Comparison of ENCODE assay signal across 12 cellular contexts in the genomic region with DNA sequence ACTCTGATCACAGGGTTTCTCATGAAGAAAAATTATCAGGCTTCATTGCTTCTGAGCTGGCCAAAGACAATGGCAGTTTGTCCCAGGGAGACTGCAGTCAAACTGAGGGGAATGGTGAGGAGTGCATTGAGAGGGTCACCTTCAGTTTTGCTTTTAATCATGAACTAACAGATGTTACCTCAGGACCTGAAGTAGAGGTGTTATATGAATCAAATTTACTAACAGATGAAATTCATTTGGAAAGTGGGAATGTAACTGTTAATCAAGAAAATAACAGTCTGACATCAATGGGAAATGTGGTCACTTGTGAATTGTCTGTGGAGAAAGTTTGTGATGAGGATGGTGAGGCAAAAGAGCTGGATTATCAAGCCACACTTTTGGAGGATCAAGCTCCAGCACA.
A peak's percentile ranks its signal among the peaks of the same experiment; 100 is the strongest.
DNase-seq lines count a peak whose midpoint lies in the region; ATAC-seq, FAIRE-seq and TF ChIP-seq lines count a peak whose summit lies in the region.
"Had no signal": no experiment of that assay in that cellular context is flagged by ENCODE, and none has a peak within 500 bp of the region (broad histone marks: within the 10 kb centered on the region; RNA-seq: fewer than 3 reads in every experiment).

No MANE protein-coding gene starts in this region.

- TF ChIP-seq POLR2A in K562 (conservative IDR thresholded peaks at IDR 0.05) = no peak
- TF ChIP-seq POLR2A in thyroid gland (IDR thresholded peaks at IDR 0.05) = no peak
- no peak for TF ChIP-seq POLR2A in stomach (IDR thresholded peaks at IDR 0.05)

- POLR2A ChIA-PET in K562 (lab: Yijun Ruan, JAX) = interaction anchor here (0.7 to 5.9 kb wide), 6 partner anchors 12 to 143 kb away, joined by 3 to 42 read pairs (median 4); no protein-coding TSS in a partner anchor

- DNase-seq in heart right ventricle (no peak), Right ventricle myocardium inferior (ENCODE audit: missing footprints) (no peak), K562 (ENCODE audit: extremely low read depth in 1 of 4, low spot score in 3 of 4) (no peak), mesenchymal stem cell (no peak), thyroid gland (no peak), stomach (no peak)
- DNase-seq: activated effector memory CD4-positive, alpha-beta T cell treated with anti-CD3 and anti-CD28 coated beads, Interleukin-2, amount 50 U/mL, for 16 hours; NCI-H2227 treated with DMSO at 0.1 percent for 48 hours; SHP77 had no signal

- no peak for TF ChIP-seq EP300 in K562 (IDR thresholded peaks at IDR 0.05; ENCODE audit: low read length)
- no peak for TF ChIP-seq EP300 in stomach (IDR thresholded peaks at IDR 0.05)

- no peaks in the 10 kb centered on the region for H3K79me1 ChIP-seq in mesenchymal stem cell (replicated peaks; ENCODE audit: low read length, poor library complexity, severe bottlenecking)

- no peak overlapping the region for H4K8ac ChIP-seq in mesenchymal stem cell (ENCODE audit: low read length)

- no peak overlapping the region for H4K91ac ChIP-seq in mesenchymal stem cell (ENCODE audit: low read length)

- H3K79me2 ChIP-seq in K562 (ENCODE audit: control insufficient read depth, insufficient read depth, low read length) = peaks cover 74% of the 10 kb centered on the region

- H3K4me2 ChIP-seq in K562 (ENCODE audit: insufficient read depth, low read length) (no peak overlapping the region), mesenchymal stem cell (ENCODE audit: low read length, poor library complexity, severe bottlenecking) (peak overlapping the region; percentile 49)

- peak overlapping the region in 2 of 10 donors; percentile 96 to 98 for H3K27ac ChIP-seq in heart right ventricle
- H3K27ac ChIP-seq in K562 (ENCODE audit: extremely low read depth, low read depth, low read length) = no peak overlapping the region
- H3K27ac ChIP-seq in mesenchymal stem cell (ENCODE audit: low read length, poor library complexity, severe bottlenecking) = peak overlapping the region; percentile 90
- H3K27ac ChIP-seq in thyroid gland = peak overlapping the region in 2 of 3 donors; percentile 24 to 95
- H3K27ac ChIP-seq in stomach = peak overlapping the region in 2 of 5 donors; percentile 51 to 95
- H3K27ac ChIP-seq: parathyroid adenoma had no signal

- no peak overlapping the region for H2BK5ac ChIP-seq in mesenchymal stem cell (ENCODE audit: low read depth, low read length, poor library complexity, severe bottlenecking)

- H3K4me3 ChIP-seq in heart right ventricle = peak overlapping the region in 7 of 10 donors; percentile 25 to 95 (median 89)
- no peak overlapping the region for H3K4me3 ChIP-seq in K562
- H3K4me3 ChIP-seq in mesenchymal stem cell (ENCODE audit: insufficient read depth in 1 of 2, low read depth in 1 of 2, low read length in 2 of 2) = peak overlapping the region; percentile 14 to 83
- no peak overlapping the region for H3K4me3 ChIP-seq in thyroid gland (replicated peaks in 1 of 3)
- H3K4me3 ChIP-seq in stomach = peak overlapping the region in 1 of 4 donors; percentile 63

- H2BK120ac ChIP-seq in mesenchymal stem cell (ENCODE audit: low read depth, low read length) = no peak overlapping the region

- no peak for TF ChIP-seq RAD21 in K562 (CRISPR knock-in tag; conservative IDR thresholded peaks at IDR 0.05 in 1 of 2, IDR thresholded peaks at IDR 0.05 in 1 of 2)

- no peak overlapping the region for H2BK12ac ChIP-seq in mesenchymal stem cell (ENCODE audit: low read length in 2 of 2)

- H3K9me3 ChIP-seq in heart right ventricle (no peaks in the 10 kb centered on the region), K562 (replicated peaks; ENCODE audit: control insufficient read depth, insufficient read depth, low read depth, low read length) (no peaks in the 10 kb centered on the region), mesenchymal stem cell (ENCODE audit: control insufficient read depth, low read length) (no peaks in the 10 kb centered on the region), thyroid gland (no peaks in the 10 kb centered on the region), stomach (no peaks in the 10 kb centered on the region)

- no peak overlapping the region for H3K18ac ChIP-seq in mesenchymal stem cell (ENCODE audit: low read depth in 1 of 2, low read length in 2 of 2)

- H3K23ac ChIP-seq in mesenchymal stem cell (ENCODE audit: low read length in 2 of 2) = no peak overlapping the region

- TF ChIP-seq CTCF in heart right ventricle (IDR thresholded peaks at IDR 0.05) = no peak
- no peak for TF ChIP-seq CTCF in K562 (IDR thresholded peaks at IDR 0.05 in 2 of 3, conservative IDR thresholded peaks at IDR 0.05 in 1 of 3; ENCODE audit: insufficient read depth in 2 of 3, low read depth in 1 of 3, low read length in 3 of 3)
- no peak for TF ChIP-seq CTCF in thyroid gland (IDR thresholded peaks at IDR 0.05)
- TF ChIP-seq CTCF in stomach (IDR thresholded peaks at IDR 0.05) = no peak

- H3K27me3 ChIP-seq in heart right ventricle (no peaks in the 10 kb centered on the region), K562 (ENCODE audit: control insufficient read depth in 2 of 2, insufficient read depth in 2 of 2, low read length in 2 of 2) (no peaks in the 10 kb centered on the region), mesenchymal stem cell (ENCODE audit: control insufficient read depth in 1 of 2, insufficient read depth in 1 of 2, low read length in 2 of 2) (no peaks in the 10 kb centered on the region), thyroid gland (no peaks in the 10 kb centered on the region), stomach (no peaks in the 10 kb centered on the region)

- FAIRE-seq in K562 (lab: Jason Lieb, UNC) = no peak

- H3K9ac ChIP-seq in K562 (ENCODE audit: insufficient read depth in 1 of 2, low read depth in 2 of 2, low read length in 2 of 2) (peak overlapping the region; percentile 22 to 82; a peak in 2 of 4 replicates), mesenchymal stem cell (ENCODE audit: low read length) (peak overlapping the region; percentile 91)
- H3K9ac ChIP-seq: parathyroid adenoma had no signal

- BruUV-seq in K562 (replicated peaks; lab: Mats Ljungman, UMichigan) = no TSS peak

- H2BK15ac ChIP-seq in mesenchymal stem cell (ENCODE audit: low read depth, poor library complexity, severe bottlenecking) = no peak overlapping the region

- intact Hi-C loops in heart right ventricle (cut with DNase I) (loop anchor here in 4 of 10 donors (5.0 to 10.0 kb wide), 4 partner anchors 35 to 55 kb away; no protein-coding TSS in a partner anchor), Right ventricle myocardium inferior (cut with DNase I) (no loop called here), K562 (cut with micrococcal nuclease) (loop anchor here (5.0 to 10.0 kb wide), 2 partner anchors 35 to 307 kb away; no protein-coding TSS in a partner anchor), thyroid gland (cut with DNase I) (no loop called here), stomach (cut with DNase I; ENCODE audit: low total_unique reads) (no loop called here)

- CTCF ChIA-PET in K562 (lab: Yijun Ruan, JAX; ENCODE audit: low intra/inter-chr PET ratio) = no interaction called here

- no peak overlapping the region for H2AK5ac ChIP-seq in mesenchymal stem cell (ENCODE audit: low read length, severe bottlenecking)

- H3K14ac ChIP-seq in mesenchymal stem cell (ENCODE audit: low read length in 2 of 2) = no peak overlapping the region

- peaks cover 14% of the 10 kb centered on the region for H4K20me1 ChIP-seq in K562 (replicated peaks; ENCODE audit: control insufficient read depth, insufficient read depth, low read length)

- H3K36me3 ChIP-seq in heart right ventricle (peaks cover 0 to 40% (median 0%) of the 10 kb centered on the region in 9 donors), K562 (ENCODE audit: control insufficient read depth, insufficient read depth, low read length) (peaks cover 50% of the 10 kb centered on the region), mesenchymal stem cell (ENCODE audit: control insufficient read depth in 1 of 2, insufficient read depth in 2 of 2, low read depth in 1 of 2, low read length in 2 of 2) (peaks cover 15 to 37% of the 10 kb centered on the region in 2 experiments), thyroid gland (no peaks in the 10 kb centered on the region), stomach (peaks cover 3 to 21% (median 14%) of the 10 kb centered on the region in 4 donors)

- H3K4ac ChIP-seq in mesenchymal stem cell (ENCODE audit: low read depth in 1 of 2, low read length in 2 of 2) = no peak overlapping the region

- H2AFZ ChIP-seq in K562 (ENCODE audit: low read depth, low read length) = no peak overlapping the region
- no peak overlapping the region for H2AFZ ChIP-seq in mesenchymal stem cell (ENCODE audit: low read depth, low read length)
- H2AFZ ChIP-seq: parathyroid adenoma had no signal

- H3K4me1 ChIP-seq in heart right ventricle (peaks cover 27 to 86% (median 77%) of the 10 kb centered on the region in 9 donors), K562 (replicated peaks in 1 of 2; ENCODE audit: control insufficient read depth in 2 of 2, insufficient read depth in 2 of 2, low read length in 2 of 2) (peaks cover 25 to 32% of the 10 kb centered on the region in 2 experiments; a peak in 4 of 5 replicates), mesenchymal stem cell (ENCODE audit: control insufficient read depth, insufficient read depth, low read depth, low read length) (peaks cover 14% of the 10 kb centered on the region), thyroid gland (peaks cover 72 to 82% of the 10 kb centered on the region in 2 donors), stomach (peaks cover 55 to 89% (median 72%) of the 10 kb centered on the region in 4 donors)

- no peaks in the 10 kb centered on the region for H3K9me1 ChIP-seq in K562 (ENCODE audit: control insufficient read depth, insufficient read depth, low read length)

- no peak for ATAC-seq in heart right ventricle
- ATAC-seq in Right ventricle myocardium inferior = no peak
- no peak for ATAC-seq in K562
- ATAC-seq in HG03457 (IDR thresholded peaks at IDR 0.05; ENCODE audit: unreplicated experiment) = no peak
- ATAC-seq in HG02870 (IDR thresholded peaks at IDR 0.05; ENCODE audit: unreplicated experiment) = no peak

- in situ Hi-C loops in K562 (cut with MboI) = no loop called here

TF ChIP-seq in K562, 482 proteins besides CTCF, POLR2A, EP300 and RAD21 (continues in another document):
- TF ChIP-seq LEF1 (IDR thresholded peaks at IDR 0.05) (no peak), FOXJ3 (CRISPR knock-in tag; IDR thresholded peaks at IDR 0.05) (no peak)
- TF ChIP-seq, protein P1, sequence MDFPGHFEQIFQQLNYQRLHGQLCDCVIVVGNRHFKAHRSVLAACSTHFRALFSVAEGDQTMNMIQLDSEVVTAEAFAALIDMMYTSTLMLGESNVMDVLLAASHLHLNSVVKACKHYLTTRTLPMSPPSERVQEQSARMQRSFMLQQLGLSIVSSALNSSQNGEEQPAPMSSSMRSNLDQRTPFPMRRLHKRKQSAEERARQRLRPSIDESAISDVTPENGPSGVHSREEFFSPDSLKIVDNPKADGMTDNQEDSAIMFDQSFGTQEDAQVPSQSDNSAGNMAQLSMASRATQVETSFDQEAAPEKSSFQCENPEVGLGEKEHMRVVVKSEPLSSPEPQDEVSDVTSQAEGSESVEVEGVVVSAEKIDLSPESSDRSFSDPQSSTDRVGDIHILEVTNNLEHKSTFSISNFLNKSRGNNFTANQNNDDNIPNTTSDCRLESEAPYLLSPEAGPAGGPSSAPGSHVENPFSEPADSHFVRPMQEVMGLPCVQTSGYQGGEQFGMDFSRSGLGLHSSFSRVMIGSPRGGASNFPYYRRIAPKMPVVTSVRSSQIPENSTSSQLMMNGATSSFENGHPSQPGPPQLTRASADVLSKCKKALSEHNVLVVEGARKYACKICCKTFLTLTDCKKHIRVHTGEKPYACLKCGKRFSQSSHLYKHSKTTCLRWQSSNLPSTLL (IDR thresholded peaks at IDR 0.05) = no peak

Comparison
In these comparisons a context has a peak if more than half of its experiments do, and no peak if none do; other contexts are left out.
1. H3K4me3 ChIP-seq: peak in heart right ventricle (7 of 10) and mesenchymal stem cell (2 of 2); none in K562 (single experiment) and thyroid gland (0 of 3).